Comparison of ENCODE assay signal across 10 cellular contexts in genomic region chr6:111799576-111800467, GRCh38.
DNase-seq lines count a peak whose midpoint lies in the region; ATAC-seq and TF ChIP-seq lines count a peak whose summit lies in the region.
"Had no signal": no experiment of that assay in that cellular context is flagged by ENCODE, and none has a peak within 500 bp of the region (broad histone marks: within the 10 kb centered on the region; RNA-seq: fewer than 3 reads in every experiment).

No MANE protein-coding gene starts in this region.

- dilution Hi-C loops in IMR-90 (cut with HindIII; ENCODE audit: low sequenced_read_pairs, unreplicated experiment), result no loop called here

- H3K9me1 ChIP-seq in IMR-90 (ENCODE audit: insufficient read depth, low read length), result peaks cover 15% of the 10 kb centered on the region

- H2AFZ ChIP-seq in DND-41 (ENCODE audit: low read depth, low read length), result no peak overlapping the region
- peak overlapping the region; percentile 69 for H2AFZ ChIP-seq in IMR-90 (replicated peaks; ENCODE audit: low read length, poor library complexity)

- H3K4me1 Mint-ChIP-seq in chondrocyte (ENCODE audit: low read depth) (peaks cover 35% of the 10 kb centered on the region), neural crest cell (peaks cover 42% of the 10 kb centered on the region)

- no peak overlapping the region for H4K5ac ChIP-seq in IMR-90 (ENCODE audit: low read depth, low read length)

- no peak for TF ChIP-seq RAD21 in IMR-90 (IDR thresholded peaks at IDR 0.05; ENCODE audit: low read length)

- no peak overlapping the region for H2BK120ac ChIP-seq in IMR-90 (ENCODE audit: low read depth, low read length)

- no peak overlapping the region for H3K23ac ChIP-seq in IMR-90 (ENCODE audit: low read depth, low read length)

- H3K9me3 Mint-ChIP-seq in chondrocyte (ENCODE audit: low read depth) (no peaks in the 10 kb centered on the region), neural crest cell (no peaks in the 10 kb centered on the region)

- H3K4me3 Mint-ChIP-seq in chondrocyte (ENCODE audit: unreplicated experiment) (no peak overlapping the region), neural crest cell (no peak overlapping the region)

- H3K4me2 ChIP-seq in DND-41 (ENCODE audit: insufficient read depth, low read length) (no peak overlapping the region), IMR-90 (ENCODE audit: low read depth, low read length) (no peak overlapping the region)

- H3K27me3 Mint-ChIP-seq in chondrocyte (ENCODE audit: low read depth) (no peaks in the 10 kb centered on the region), neural crest cell (ENCODE audit: low read depth) (no peaks in the 10 kb centered on the region)

- POLR2A ChIA-PET in IMR-90 (lab: Charles Lee; ENCODE audit: unreplicated experiment), result no interaction called here

- ATAC-seq in DND-41 (ENCODE audit: insufficient read depth, low read depth), result no peak
- ATAC-seq in IMR-90 (ENCODE audit: low read depth), result no peak; the same call in 1 of the 2 replicates
- ATAC-seq in HG02938 (IDR thresholded peaks at IDR 0.05; ENCODE audit: unreplicated experiment), result no peak
- ATAC-seq in HG03139 (IDR thresholded peaks at IDR 0.05; ENCODE audit: unreplicated experiment), result no peak

- 83% methylated on average over 2 of the region's 17 CpGs; no CpG with 5 or more reads in 1 of the 2 experiments for WGBS in IMR-90 (ENCODE audit: extremely low coverage in 2 of 2, insufficient read length in 1 of 2), 2 experiments

- no peak overlapping the region for H3K4me3 ChIP-seq in DND-41 (ENCODE audit: low read depth in 1 of 2, low read length in 2 of 2)
- H3K4me3 ChIP-seq in IMR-90 (ENCODE audit: insufficient read depth, low read depth, low read length), result no peak overlapping the region

- peak overlapping the region; percentile 24; the same call in 1 of the 2 replicates for H2AK5ac ChIP-seq in IMR-90 (ENCODE audit: low read depth, low read length)

- DNase-seq in DND-41 (no peak), IMR-90 (peak; percentile 36), chondrocyte (ENCODE audit: low spot score) (no peak), neural crest cell (ENCODE audit: low read depth, low spot score) (no peak), NCI-H226 (no peak), HPDE6-E6E7 (ENCODE audit: extremely low spot score) (no peak)
- DNase-seq: activated naive CD4-positive, alpha-beta T cell treated with Interleukin-2 at 50 U/mL for 16 hours; NCI-H187 treated with DMSO at 0.1 percent for 48 hours had no signal

- no peak for TF ChIP-seq POLR2A in IMR-90 (IDR thresholded peaks at IDR 0.05; ENCODE audit: low read depth, low read length)

- peaks cover 36% of the 10 kb centered on the region for H3K79me2 ChIP-seq in DND-41 (ENCODE audit: insufficient read depth, low read length)

- no peak overlapping the region for H3K56ac ChIP-seq in IMR-90 (ENCODE audit: extremely low read depth, insufficient read depth, low read length)

- in situ Hi-C loops in IMR-90 (cut with MboI; ENCODE audit: low sequenced_read_pairs), result no loop called here

- H3K27me3 ChIP-seq in DND-41 (ENCODE audit: insufficient read depth, low read length, poor library complexity), result no peaks in the 10 kb centered on the region
- no peaks in the 10 kb centered on the region for H3K27me3 ChIP-seq in IMR-90 (ENCODE audit: control insufficient read depth, insufficient read depth, low read length)

- H3K27ac Mint-ChIP-seq in chondrocyte (ENCODE audit: unreplicated experiment) (no peak overlapping the region), neural crest cell (ENCODE audit: unreplicated experiment) (no peak overlapping the region)

- H3K14ac ChIP-seq in IMR-90 (replicated peaks; ENCODE audit: low read depth, low read length), result peak overlapping the region; percentile 63

- H3K36me3 ChIP-seq in DND-41 (ENCODE audit: insufficient read depth, low read length) (no peaks in the 10 kb centered on the region), IMR-90 (ENCODE audit: control insufficient read depth, insufficient read depth, low read length) (no peaks in the 10 kb centered on the region)

- H3K9me3 ChIP-seq in DND-41 (ENCODE audit: insufficient read depth, low read length, severe bottlenecking), result no peaks in the 10 kb centered on the region
- H3K9me3 ChIP-seq in IMR-90 (ENCODE audit: control insufficient read depth, insufficient read depth, low read length), result no peaks in the 10 kb centered on the region

- H3K18ac ChIP-seq in IMR-90 (ENCODE audit: low read depth, low read length), result no peak overlapping the region

- no peak overlapping the region; the same call in 1 of the 2 replicates for H4K91ac ChIP-seq in IMR-90 (ENCODE audit: insufficient read depth, low read depth, low read length)

- no peak overlapping the region for H2BK20ac ChIP-seq in IMR-90 (ENCODE audit: low read depth, low read length)

- H3K27ac ChIP-seq in DND-41 (ENCODE audit: low read length), result no peak overlapping the region
- no peak overlapping the region for H3K27ac ChIP-seq in IMR-90 (ENCODE audit: insufficient read depth, low read length)

- TF ChIP-seq CTCF in DND-41 (IDR thresholded peaks at IDR 0.05; ENCODE audit: borderline replicate concordance, extremely low read depth, low read length, poor library complexity, severe bottlenecking) (peak; percentile 24), IMR-90 (conservative IDR thresholded peaks at IDR 0.05; ENCODE audit: low read depth, low read length) (no peak), chondrocyte (IDR thresholded peaks at IDR 0.05) (peak; percentile 37), neural crest cell (conservative IDR thresholded peaks at IDR 0.05) (peak; percentile 22)

- H2AK9ac ChIP-seq in IMR-90 (replicated peaks; ENCODE audit: low read depth, low read length, poor library complexity), result peak overlapping the region; percentile 49

- CTCF ChIA-PET in IMR-90 (lab: Yijun Ruan, JAX), result no interaction called here

- intact Hi-C loops in IMR-90 (cut with micrococcal nuclease), result loop anchor here (5.0 to 10.0 kb wide), 2 partner anchors 72 to 75 kb away; partner anchors contain the start of gene FYN

- no peak overlapping the region for H3K9ac ChIP-seq in DND-41 (ENCODE audit: low read depth, low read length)
- H3K9ac ChIP-seq in IMR-90 (ENCODE audit: low read depth, low read length), result no peak overlapping the region

- BruUV-seq in IMR-90 (replicated peaks; lab: Mats Ljungman, UMichigan), result no TSS peak

- H3K79me1 ChIP-seq in IMR-90 (ENCODE audit: low read depth in 1 of 2, low read length in 2 of 2), result peaks cover 13 to 35% of the 10 kb centered on the region in 2 experiments

- H3K4me1 ChIP-seq in DND-41 (ENCODE audit: insufficient read depth, low read length), result no peaks in the 10 kb centered on the region
- H3K4me1 ChIP-seq in IMR-90 (ENCODE audit: control insufficient read depth, insufficient read depth, low read length), result peaks cover 24% of the 10 kb centered on the region

- H3K4ac ChIP-seq in IMR-90 (ENCODE audit: low read depth, low read length), result 0 out of 2 replicates have a peak overlapping the region, but pooled peaks have one; percentile 15

- peaks cover 6% of the 10 kb centered on the region; the same call in 1 of the 2 replicates for H4K20me1 ChIP-seq in DND-41 (ENCODE audit: insufficient read depth, low read length)
- peaks cover 12% of the 10 kb centered on the region; the same call in 1 of the 2 replicates for H4K20me1 ChIP-seq in IMR-90 (ENCODE audit: insufficient read depth, low read length)

- no peak overlapping the region for H4K8ac ChIP-seq in IMR-90 (ENCODE audit: low read depth in 2 of 2, low read length in 2 of 2)

- no peak overlapping the region for H2BK15ac ChIP-seq in IMR-90 (ENCODE audit: low read depth, low read length)

- no peak overlapping the region for H2BK5ac ChIP-seq in IMR-90 (ENCODE audit: low read depth, low read length, poor library complexity, severe bottlenecking)

- H3K36me3 Mint-ChIP-seq in chondrocyte (ENCODE audit: low read depth), result no peaks in the 10 kb centered on the region
- peaks cover 11% of the 10 kb centered on the region for H3K36me3 Mint-ChIP-seq in neural crest cell (ENCODE audit: low read depth)

TF ChIP-seq in IMR-90, 13 proteins besides CTCF, POLR2A, EP300 and RAD21:
- no peak for TF ChIP-seq CHD1 (IDR thresholded peaks at IDR 0.05; ENCODE audit: low read depth, low read length)
- TF ChIP-seq MAZ (IDR thresholded peaks at IDR 0.05; ENCODE audit: borderline replicate concordance, low read depth, low read length), result no peak
- TF ChIP-seq RCOR1 (IDR thresholded peaks at IDR 0.05; ENCODE audit: insufficient replicate concordance, low read length), result no peak
- no peak; the same call in 1 of the 2 replicates for TF ChIP-seq FOS (IDR thresholded peaks at IDR 0.05; ENCODE audit: low read depth, low read length)
TF ChIP-seq in IMR-90: peak in this region for 0.
